ENCODE assay signal across 17 cellular contexts in genomic region chr7:51229106-51229537, GRCh38.
DNase-seq lines count a peak whose midpoint lies in the region; ATAC-seq and TF ChIP-seq lines count a peak whose summit lies in the region.
"Had no signal": no experiment of that assay in that cellular context is flagged by ENCODE, and none has a peak within 500 bp of the region (broad histone marks: within the 10 kb centered on the region; RNA-seq: fewer than 3 reads in every experiment).

No MANE protein-coding gene starts in this region.

- CTCF ChIA-PET in CD4-positive, alpha-beta T cell (lab: Charles Lee) = no interaction called here

- peaks cover 10% of the 10 kb centered on the region for H3K4me1 ChIP-seq in mucosa of descending colon (ENCODE audit: low read depth)
- H3K4me1 ChIP-seq in ascending aorta = no peaks in the 10 kb centered on the region

- ATAC-seq in mucosa of descending colon = no peak
- no peak for ATAC-seq in GM19452 (IDR thresholded peaks at IDR 0.05; ENCODE audit: unreplicated experiment)
- ATAC-seq in CD4-positive, alpha-beta T cell (ENCODE audit: poor library complexity) = no peak
- ATAC-seq: naive thymus-derived CD8-positive, alpha-beta T cell; stimulated activated naive B cell treated with anti-CD40 and anti-IgM and Interleukin-4, amounts not matched to agents 10 μg/mL and 1 μg/mL and 100 μg/mL, for 72 hours had no signal

- H3K4me1 Mint-ChIP-seq in CD4-positive, alpha-beta T cell (ENCODE audit: low read depth) = no peaks in the 10 kb centered on the region
- H3K4me1 Mint-ChIP-seq: stimulated activated naive B cell treated with anti-CD40 and anti-IgM and Interleukin-4, amounts not matched to agents 10 μg/mL and 1 μg/mL and 100 μg/mL, for 72 hours had no signal

- no peaks in the 10 kb centered on the region for H3K9me3 Mint-ChIP-seq in CD4-positive, alpha-beta T cell
- H3K9me3 Mint-ChIP-seq: naive thymus-derived CD8-positive, alpha-beta T cell had no signal

- no peak overlapping the region for H3K4me3 Mint-ChIP-seq in CD4-positive, alpha-beta T cell
- H3K4me3 Mint-ChIP-seq: naive thymus-derived CD8-positive, alpha-beta T cell; stimulated activated naive B cell treated with anti-CD40 and anti-IgM and Interleukin-4, amounts not matched to agents 10 μg/mL and 1 μg/mL and 100 μg/mL, for 72 hours had no signal

- intact Hi-C loops in mucosa of descending colon (cut with DNase I, micrococcal nuclease) (no loop called here), ascending aorta (cut with DNase I) (no loop called here)
- intact Hi-C loops in CD4-positive, alpha-beta T cell (cut with DNase I, micrococcal nuclease) = no loop called here

- H3K4me3 ChIP-seq in mucosa of descending colon = no peak overlapping the region
- H3K4me3 ChIP-seq in ascending aorta = no peak overlapping the region

- H3K27ac Mint-ChIP-seq in CD4-positive, alpha-beta T cell = no peak overlapping the region
- H3K27ac Mint-ChIP-seq: naive thymus-derived CD8-positive, alpha-beta T cell; stimulated activated naive B cell treated with anti-CD40 and anti-IgM and Interleukin-4, amounts not matched to agents 10 μg/mL and 1 μg/mL and 100 μg/mL, for 72 hours had no signal

- no peaks in the 10 kb centered on the region for H3K27me3 ChIP-seq in ascending aorta
- no peaks in the 10 kb centered on the region for H3K27me3 ChIP-seq in CD4-positive, alpha-beta T cell (ENCODE audit: control insufficient read depth, insufficient read depth, low read length)

- H3K9me3 ChIP-seq in mucosa of descending colon (no peaks in the 10 kb centered on the region), ascending aorta (no peaks in the 10 kb centered on the region)
- H3K9me3 ChIP-seq in CD4-positive, alpha-beta T cell (ENCODE audit: control insufficient read depth, low read length) = no peaks in the 10 kb centered on the region

- H3K36me3 ChIP-seq in mucosa of descending colon (ENCODE audit: low read depth) = no peaks in the 10 kb centered on the region
- no peaks in the 10 kb centered on the region for H3K36me3 ChIP-seq in ascending aorta

- TF ChIP-seq CTCF in mucosa of descending colon (IDR thresholded peaks at IDR 0.05) = no peak
- no peak for TF ChIP-seq CTCF in ascending aorta (IDR thresholded peaks at IDR 0.05)
- TF ChIP-seq CTCF in CD4-positive, alpha-beta T cell (IDR thresholded peaks at IDR 0.05) = no peak

- H3K27me3 Mint-ChIP-seq in CD4-positive, alpha-beta T cell = no peaks in the 10 kb centered on the region

- H3K27ac ChIP-seq in angular gyrus (ENCODE audit: low read depth, low read length) = peak overlapping the region; percentile 78
- H3K27ac ChIP-seq in ascending aorta = no peak overlapping the region
- no peak overlapping the region for H3K27ac ChIP-seq in CD4-positive, alpha-beta T cell (ENCODE audit: low read depth, low read length)

- POLR2A ChIA-PET in CD4-positive, alpha-beta T cell (lab: Charles Lee) = no interaction called here

- DNase-seq in Daoy (ENCODE audit: low read depth) (peak; percentile 35), kidney glomerular epithelial cell (lab: John Stamatoyannopoulos, UW) (peak; percentile 26), renal cortical epithelial cell (ENCODE audit: low read depth) (peak; percentile 25), mucosa of descending colon (no peak), ascending aorta (ENCODE audit: low spot score in 2 of 2) (no peak)
- no peak for DNase-seq in CD4-positive, alpha-beta T cell
- DNase-seq: activated naive CD4-positive, alpha-beta T cell treated with anti-CD3 and anti-CD28 coated beads, Interleukin-2, amount 50 U/mL, for 16 hours; central memory CD4-positive, alpha-beta T cell; GOT3; IMR-90; left cardiac atrium; naive thymus-derived CD8-positive, alpha-beta T cell; NCI-H1048; NCI-H446; stimulated activated naive B cell treated with anti-CD40 and anti-IgM and Interleukin-4, amounts not matched to agents 10 μg/mL and 1 μg/mL and 100 μg/mL, for 72 hours had no signal

- no peaks in the 10 kb centered on the region for H3K36me3 Mint-ChIP-seq in CD4-positive, alpha-beta T cell (ENCODE audit: low read depth)
- H3K36me3 Mint-ChIP-seq: naive thymus-derived CD8-positive, alpha-beta T cell; stimulated activated naive B cell treated with anti-CD40 and anti-IgM and Interleukin-4, amounts not matched to agents 10 μg/mL and 1 μg/mL and 100 μg/mL, for 72 hours had no signal

Comparison
In these comparisons a context has a peak if more than half of its experiments do, and no peak if none do; other contexts are left out.
1. DNase-seq: peak in Daoy (single experiment), kidney glomerular epithelial cell (single experiment) and renal cortical epithelial cell (single experiment); none in mucosa of descending colon (0 of 3), ascending aorta (0 of 2) and CD4-positive, alpha-beta T cell (0 of 10).